ENCODE assay signal across 9 cellular contexts in the genomic region with DNA sequence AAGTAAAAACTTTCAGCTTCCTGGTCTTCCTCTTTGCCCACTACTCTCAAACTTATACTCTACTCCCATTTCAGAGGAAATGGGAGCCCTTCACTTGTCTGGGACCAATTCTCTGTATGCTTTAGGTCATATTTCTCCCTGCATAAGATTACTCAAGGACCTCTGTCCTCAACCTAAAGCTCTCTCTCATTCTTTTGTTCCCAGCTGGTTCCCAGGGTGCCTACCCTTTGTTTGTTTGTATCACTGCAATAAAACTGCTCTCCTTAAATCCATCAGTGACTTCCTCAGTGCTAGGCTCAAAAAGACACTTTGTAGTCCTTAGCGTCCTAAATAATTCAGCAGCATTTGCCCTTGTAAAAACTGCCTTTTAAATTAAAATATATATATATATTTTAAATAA. TPM values are rescaled to one million over a fixed set of nuclear protein-coding genes. Genes with fewer than 3 reads are reported as not detected.
A peak's percentile ranks its signal among the peaks of the same experiment; 100 is the strongest.
DNase-seq lines count a peak whose midpoint lies in the region; ATAC-seq and TF ChIP-seq lines count a peak whose summit lies in the region.
"Had no signal": no experiment of that assay in that cellular context is flagged by ENCODE, and none has a peak within 500 bp of the region (broad histone marks: within the 10 kb centered on the region; RNA-seq: fewer than 3 reads in every experiment).

No MANE protein-coding gene starts in this region.

- no peak overlapping the region for H3T11ph ChIP-seq in H9 (ENCODE audit: low read length)

- no peaks in the 10 kb centered on the region for H3K9me3 Mint-ChIP-seq in CD4-positive, alpha-beta T cell
- no peaks in the 10 kb centered on the region for H3K9me3 Mint-ChIP-seq in H9
- H3K9me3 Mint-ChIP-seq in activated CD4-positive, alpha-beta memory T cell treated with anti-CD3 and anti-CD28 coated beads, Interleukin-2, amount 10 ng/mL, durations not matched to agents 7 days and 5 days, result no peaks in the 10 kb centered on the region

- CTCF ChIA-PET in CD4-positive, alpha-beta T cell (lab: Charles Lee), result interaction anchor here (0.6 to 1.5 kb wide), 2 partner anchors 18 to 35 kb away, joined by 4 to 6 read pairs; partner anchors contain the start of genes CIB1 and GDPGP1
- CTCF ChIA-PET in activated CD4-positive, alpha-beta memory T cell treated with anti-CD3 and anti-CD28 coated beads, Interleukin-2, amount 10 ng/mL, durations not matched to agents 7 days and 5 days (lab: Charles Lee), result interaction anchor here (0.8 to 1.9 kb wide), 5 partner anchors 25 to 125 kb away, joined by 3 to 11 read pairs (median 4); partner anchors contain the start of genes CIB1 and GDPGP1

- no peak overlapping the region for H4K5ac ChIP-seq in H9 (ENCODE audit: insufficient read length, low read depth, low read length)

- H2BK12ac ChIP-seq in H9 (ENCODE audit: insufficient read length, low read depth, low read length), result no peak overlapping the region
- H2BK12ac ChIP-seq in mesenchymal stem cell (ENCODE audit: low read length in 2 of 2), result no peak overlapping the region

- H3K36me3 ChIP-seq in mesenchymal stem cell (ENCODE audit: control insufficient read depth in 1 of 2, insufficient read depth in 2 of 2, low read depth in 1 of 2, low read length in 2 of 2), result peaks cover 24 to 52% of the 10 kb centered on the region in 2 experiments

- H3K4ac ChIP-seq in H9 (ENCODE audit: low read depth, low read length) (no peak overlapping the region), mesenchymal stem cell (ENCODE audit: low read depth in 1 of 2, low read length in 2 of 2) (no peak overlapping the region)

- no peak for TF ChIP-seq CTCF in CD4-positive, alpha-beta T cell (IDR thresholded peaks at IDR 0.05)
- TF ChIP-seq CTCF in H9 (conservative IDR thresholded peaks at IDR 0.05), result no peak

- ATAC-seq in CD4-positive, alpha-beta T cell (ENCODE audit: poor library complexity), result no peak
- ATAC-seq in HG03521 (IDR thresholded peaks at IDR 0.05; ENCODE audit: unreplicated experiment), result no peak

- peaks cover 8% of the 10 kb centered on the region for H3K23me2 ChIP-seq in H9 (ENCODE audit: insufficient read length, low read depth, low read length, poor library complexity, severe bottlenecking)

- no peak overlapping the region for H2BK5ac ChIP-seq in H9 (ENCODE audit: insufficient read length, low read length)
- no peak overlapping the region for H2BK5ac ChIP-seq in mesenchymal stem cell (ENCODE audit: low read depth, low read length, poor library complexity, severe bottlenecking)

- H3K27me3 Mint-ChIP-seq in CD4-positive, alpha-beta T cell, result no peaks in the 10 kb centered on the region
- no peaks in the 10 kb centered on the region; the same call in 1 of the 2 replicates for H3K27me3 Mint-ChIP-seq in H9 (ENCODE audit: low read depth)
- H3K27me3 Mint-ChIP-seq in activated CD4-positive, alpha-beta memory T cell treated with anti-CD3 and anti-CD28 coated beads, Interleukin-2, amount 10 ng/mL, durations not matched to agents 7 days and 5 days, result no peaks in the 10 kb centered on the region

- H3K4me1 ChIP-seq in H9 (ENCODE audit: insufficient read depth, low read length) (no peaks in the 10 kb centered on the region; the same call in 1 of the 2 replicates), mesenchymal stem cell (ENCODE audit: control insufficient read depth, insufficient read depth, low read depth, low read length) (peaks cover 7% of the 10 kb centered on the region)

- H2AK5ac ChIP-seq in H9 (ENCODE audit: insufficient read length, low read length) (no peak overlapping the region), mesenchymal stem cell (ENCODE audit: low read length, severe bottlenecking) (no peak overlapping the region)

- peak overlapping the region; percentile 73 for H3K4me3 Mint-ChIP-seq in CD4-positive, alpha-beta T cell
- H3K4me3 Mint-ChIP-seq in H9, result peak overlapping the region; percentile 57 to 96; a peak in 4 of 5 replicates
- H3K4me3 Mint-ChIP-seq in activated CD4-positive, alpha-beta memory T cell treated with anti-CD3 and anti-CD28 coated beads, Interleukin-2, amount 10 ng/mL, durations not matched to agents 7 days and 5 days, result peak overlapping the region; percentile 23

- H3K4me2 ChIP-seq in H9 (ENCODE audit: insufficient read depth, insufficient read length, low read length) (no peak overlapping the region), mesenchymal stem cell (ENCODE audit: low read length, poor library complexity, severe bottlenecking) (peak overlapping the region; percentile 43)

- no peak overlapping the region for H3K56ac ChIP-seq in H9 (ENCODE audit: insufficient read length, low read depth, low read length)

- H3K79me2 ChIP-seq in H9 (ENCODE audit: insufficient read depth, low read length), result peaks cover 9% of the 10 kb centered on the region; the same call in 1 of the 2 replicates

- H3K27ac ChIP-seq in CD4-positive, alpha-beta T cell (ENCODE audit: low read depth, low read length), result no peak overlapping the region
- H3K27ac ChIP-seq in H9 (ENCODE audit: insufficient read length, low read depth, low read length) (no peak overlapping the region), mesenchymal stem cell (ENCODE audit: low read length, poor library complexity, severe bottlenecking) (no peak overlapping the region)
- H3K27ac ChIP-seq: esophagus squamous epithelium had no signal

- H3K27me3 ChIP-seq in CD4-positive, alpha-beta T cell (ENCODE audit: control insufficient read depth, insufficient read depth, low read length), result no peaks in the 10 kb centered on the region
- H3K27me3 ChIP-seq in H9 (ENCODE audit: insufficient read depth, low read length) (no peaks in the 10 kb centered on the region; the same call in 1 of the 2 replicates), mesenchymal stem cell (ENCODE audit: control insufficient read depth in 1 of 2, insufficient read depth in 1 of 2, low read length in 2 of 2) (no peaks in the 10 kb centered on the region)
- H3K27me3 ChIP-seq: esophagus squamous epithelium had no signal

- H3K14ac ChIP-seq in H9 (ENCODE audit: insufficient read depth, low read length) (no peak overlapping the region), mesenchymal stem cell (ENCODE audit: low read length in 2 of 2) (no peak overlapping the region)

- H2BK120ac ChIP-seq in H9 (ENCODE audit: low read depth, low read length, poor library complexity, severe bottlenecking), result no peak overlapping the region
- H2BK120ac ChIP-seq in mesenchymal stem cell (ENCODE audit: low read depth, low read length), result no peak overlapping the region

- H2BK15ac ChIP-seq in H9 (ENCODE audit: low read depth, low read length) (no peak overlapping the region), mesenchymal stem cell (ENCODE audit: low read depth, poor library complexity, severe bottlenecking) (no peak overlapping the region)

- intact Hi-C loops in CD4-positive, alpha-beta T cell (cut with DNase I, micrococcal nuclease), result loop anchor here in 1 of 2 experiments (10.0 kb wide), 1 partner anchor 374 kb away; the partner anchor contains the start of gene AP3S2

- H4K91ac ChIP-seq in H9 (ENCODE audit: insufficient read length, low read depth, low read length), result no peak overlapping the region
- H4K91ac ChIP-seq in mesenchymal stem cell (ENCODE audit: low read length), result no peak overlapping the region

- H3K36me3 Mint-ChIP-seq in CD4-positive, alpha-beta T cell (ENCODE audit: low read depth), result peaks cover 82% of the 10 kb centered on the region
- peaks cover 30 to 57% (median 49%) of the 10 kb centered on the region in 3 experiments; a peak in 6 of 7 replicates for H3K36me3 Mint-ChIP-seq in H9 (ENCODE audit: insufficient read depth in 1 of 3, low read depth in 3 of 3)
- peaks cover 51% of the 10 kb centered on the region for H3K36me3 Mint-ChIP-seq in activated CD4-positive, alpha-beta memory T cell treated with anti-CD3 and anti-CD28 coated beads, Interleukin-2, amount 10 ng/mL, durations not matched to agents 7 days and 5 days (ENCODE audit: low read depth)

- H3K9ac ChIP-seq in H9 (ENCODE audit: extremely low read depth, insufficient read length, low read length) (no peak overlapping the region), mesenchymal stem cell (ENCODE audit: low read length) (peak overlapping the region; percentile 30)

- H2AFZ ChIP-seq in H9 (ENCODE audit: low read length), result no peak overlapping the region
- H2AFZ ChIP-seq in mesenchymal stem cell (ENCODE audit: low read depth, low read length), result no peak overlapping the region

- POLR2A ChIA-PET in CD4-positive, alpha-beta T cell (lab: Charles Lee), result interaction anchor here (1.5 to 2.5 kb wide), 2 partner anchors 35 to 67 kb away, joined by 4 to 11 read pairs; partner anchors contain the start of genes CIB1, GDPGP1 and SEMA4B
- POLR2A ChIA-PET in activated CD4-positive, alpha-beta memory T cell treated with anti-CD3 and anti-CD28 coated beads, Interleukin-2, amount 10 ng/mL, durations not matched to agents 7 days and 5 days (lab: Charles Lee), result interaction anchor here (0.6 to 4.0 kb wide), 3 partner anchors 36 to 162 kb away, joined by 3 to 99 read pairs (median 4); partner anchors contain the start of genes CIB1 and GDPGP1

- H4K8ac ChIP-seq in H9 (replicated peaks; ENCODE audit: insufficient read length, low read depth, low read length) (no peak overlapping the region), mesenchymal stem cell (ENCODE audit: low read length) (no peak overlapping the region)

- no peak overlapping the region for H3K18ac ChIP-seq in H9 (ENCODE audit: insufficient read length, low read depth, low read length)
- H3K18ac ChIP-seq in mesenchymal stem cell (ENCODE audit: low read depth in 1 of 2, low read length in 2 of 2), result no peak overlapping the region

- H3K4me1 Mint-ChIP-seq in CD4-positive, alpha-beta T cell (ENCODE audit: low read depth), result peaks cover 82% of the 10 kb centered on the region
- H3K4me1 Mint-ChIP-seq in H9, result peaks cover 30 to 37% of the 10 kb centered on the region in 2 experiments
- H3K4me1 Mint-ChIP-seq in activated CD4-positive, alpha-beta memory T cell treated with anti-CD3 and anti-CD28 coated beads, Interleukin-2, amount 10 ng/mL, durations not matched to agents 7 days and 5 days, result peaks cover 62% of the 10 kb centered on the region

- no peak overlapping the region for H3K4me3 ChIP-seq in mesenchymal stem cell (ENCODE audit: insufficient read depth in 1 of 2, low read depth in 1 of 2, low read length in 2 of 2)

- no peaks in the 10 kb centered on the region for H4K20me1 ChIP-seq in H9 (ENCODE audit: control insufficient read depth, insufficient read depth, insufficient read length)

- no peak for DNase-seq in CD4-positive, alpha-beta T cell
- DNase-seq in H9, result no peak
- DNase-seq in activated CD4-positive, alpha-beta memory T cell treated with anti-CD3 and anti-CD28 coated beads, Interleukin-2, amount 10 ng/mL, durations not matched to agents 7 days and 5 days, result no peak
- DNase-seq in mesenchymal stem cell, result peak; percentile 10
- no peak for DNase-seq in islet precursor cell
- no peak for DNase-seq in SKM-1 treated with dmso at 0.1 percent for 144 hours (lab: John Stamatoyannopoulos, UW; ENCODE audit: unreplicated experiment)
- no peak for DNase-seq in 8988T
- DNase-seq: esophagus squamous epithelium had no signal

- peak overlapping the region; percentile 98 for H3K27ac Mint-ChIP-seq in CD4-positive, alpha-beta T cell
- peak overlapping the region; percentile 3 to 85 (median 31); a peak in 6 of 7 replicates for H3K27ac Mint-ChIP-seq in H9
- H3K27ac Mint-ChIP-seq in activated CD4-positive, alpha-beta memory T cell treated with anti-CD3 and anti-CD28 coated beads, Interleukin-2, amount 10 ng/mL, durations not matched to agents 7 days and 5 days, result no peak overlapping the region

- no peaks in the 10 kb centered on the region for H3K9me3 ChIP-seq in CD4-positive, alpha-beta T cell (ENCODE audit: control insufficient read depth, low read length)
- H3K9me3 ChIP-seq in H9 (ENCODE audit: control insufficient read depth, low read depth, low read length) (no peaks in the 10 kb centered on the region), mesenchymal stem cell (ENCODE audit: control insufficient read depth, low read length) (no peaks in the 10 kb centered on the region)
- H3K9me3 ChIP-seq: esophagus squamous epithelium had no signal

- no peaks in the 10 kb centered on the region for H3K79me1 ChIP-seq in H9 (ENCODE audit: insufficient read depth, low read depth, low read length, poor library complexity, severe bottlenecking)
- peaks cover 14% of the 10 kb centered on the region for H3K79me1 ChIP-seq in mesenchymal stem cell (replicated peaks; ENCODE audit: low read length, poor library complexity, severe bottlenecking)

- H2BK20ac ChIP-seq in H9 (ENCODE audit: low read depth, low read length, poor library complexity, severe bottlenecking), result no peak overlapping the region

- WGBS in H9 (ENCODE audit: extremely low coverage, insufficient read length, low lambda C conversion rate), result no CpG with 5 or more reads among the region's 1 CpG
- no CpG with 5 or more reads among the region's 1 CpG for WGBS in mesenchymal stem cell

- H3K23ac ChIP-seq in H9 (ENCODE audit: insufficient read length, low read depth, low read length), result no peak overlapping the region
- H3K23ac ChIP-seq in mesenchymal stem cell (ENCODE audit: low read length in 2 of 2), result no peak overlapping the region

RNA-seq across cellular contexts. Expression of gene NGRN, which starts 2.9 kb away (rescaled TPM):
- total RNA-seq in CD4-positive, alpha-beta T cell, result 10 to 100 TPM; 55.7 to 58.4 TPM
- 79.2 and 80.2 TPM in 2 replicates for total RNA-seq in H9 (2021)
- 10 to 100 TPM; 27.4 to 28.3 TPM for total RNA-seq in activated CD4-positive, alpha-beta memory T cell treated with anti-CD3 and anti-CD28 coated beads, Interleukin-2, amount 10 ng/mL, durations not matched to agents 7 days and 5 days
- polyA plus RNA-seq in mesenchymal stem cell (2013, experiment 1 of 2), result 59.1 TPM
- 58.8 TPM for polyA plus RNA-seq in mesenchymal stem cell (2013, experiment 2 of 2)

RNA-seq across cellular contexts. Expression of gene TTLL13, which starts 19.1 kb away (rescaled TPM):
- total RNA-seq in CD4-positive, alpha-beta T cell, result 1 to 10 TPM in 1 of 2 experiments, under 1 TPM in 1; 0.63 to 1.8 TPM
- total RNA-seq in H9 (2021), result not detected in 2 replicates
- under 1 TPM; 0.45 to 0.58 TPM for total RNA-seq in activated CD4-positive, alpha-beta memory T cell treated with anti-CD3 and anti-CD28 coated beads, Interleukin-2, amount 10 ng/mL, durations not matched to agents 7 days and 5 days
- polyA plus RNA-seq in mesenchymal stem cell (2013, experiment 1 of 2), result 0.04 TPM
- polyA plus RNA-seq in mesenchymal stem cell (2013, experiment 2 of 2), result 0.11 TPM
- total RNA-seq: esophagus squamous epithelium had no signal

RNA-seq across cellular contexts. Expression of gene GDPGP1, which starts 34.4 kb away (rescaled TPM):
- total RNA-seq in CD4-positive, alpha-beta T cell, result 1 to 10 TPM; 7.5 to 8.3 TPM
- 6.7 and 9.7 TPM in 2 replicates for total RNA-seq in H9 (2021)
- 10 to 100 TPM; 10.3 to 10.5 TPM for total RNA-seq in activated CD4-positive, alpha-beta memory T cell treated with anti-CD3 and anti-CD28 coated beads, Interleukin-2, amount 10 ng/mL, durations not matched to agents 7 days and 5 days
- 1.1 TPM for polyA plus RNA-seq in mesenchymal stem cell (2013, experiment 1 of 2)
- polyA plus RNA-seq in mesenchymal stem cell (2013, experiment 2 of 2), result 1.0 TPM

RNA-seq across cellular contexts. Expression of gene CIB1, which starts 34.7 kb away (rescaled TPM):
- total RNA-seq in CD4-positive, alpha-beta T cell, result 100 to 1,000 TPM; 279 to 295 TPM
- total RNA-seq in H9 (2021), result 23.0 and 27.8 TPM in 2 replicates
- 100 to 1,000 TPM; 118 to 120 TPM for total RNA-seq in activated CD4-positive, alpha-beta memory T cell treated with anti-CD3 and anti-CD28 coated beads, Interleukin-2, amount 10 ng/mL, durations not matched to agents 7 days and 5 days
- 90.2 TPM for polyA plus RNA-seq in mesenchymal stem cell (2013, experiment 1 of 2)
- polyA plus RNA-seq in mesenchymal stem cell (2013, experiment 2 of 2), result 93.4 TPM

Comparison
In these comparisons a context has a peak if more than half of its experiments do, and no peak if none do; other contexts are left out.
1. H3K4me3 Mint-ChIP-seq: peak in every context shown above with its lines; median percentile 76 in H9; 73 in CD4-positive, alpha-beta T cell; 23 in activated CD4-positive, alpha-beta memory T cell treated with anti-CD3 and anti-CD28 coated beads, Interleukin-2, amount 10 ng/mL, durations not matched to agents 7 days and 5 days.